Comparison of ENCODE assay signal across 8 cellular contexts in the genomic region with DNA sequence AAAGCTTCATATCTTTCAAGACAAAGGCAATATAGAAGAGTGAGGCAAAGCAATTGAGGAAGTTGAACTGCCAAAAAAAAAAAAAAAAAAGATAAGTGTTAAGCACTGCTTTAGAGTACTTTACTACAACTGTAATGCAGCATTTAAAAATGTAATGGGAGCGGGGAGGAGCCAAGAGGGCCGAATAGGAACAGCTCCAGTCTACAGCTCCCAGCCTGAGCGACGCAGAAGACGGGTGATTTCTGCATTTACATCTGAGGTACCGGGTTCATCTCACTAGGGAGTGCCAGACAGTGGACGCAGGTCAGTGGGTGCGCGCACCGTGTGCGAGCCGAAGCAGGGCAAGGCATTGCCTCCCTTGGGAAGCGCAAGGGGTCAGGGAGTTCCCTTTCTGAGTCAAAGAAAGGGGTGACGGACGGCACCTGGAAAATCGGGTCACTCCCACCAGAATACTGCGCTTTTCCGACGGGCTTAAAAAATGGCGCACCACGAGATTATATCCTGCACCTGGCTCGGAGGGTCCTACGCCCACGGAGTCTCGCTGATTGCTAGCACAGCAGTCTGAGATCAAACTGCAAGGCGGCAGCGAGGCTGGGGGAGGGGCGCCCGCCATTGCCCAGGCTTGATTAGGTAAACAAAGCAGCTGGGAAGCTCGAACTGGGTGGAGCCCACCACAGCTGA. TPM values are rescaled to one million over a fixed set of nuclear protein-coding genes. Genes with fewer than 3 reads are reported as not detected.
DNase-seq lines count a peak whose midpoint lies in the region; ATAC-seq, FAIRE-seq and TF ChIP-seq lines count a peak whose summit lies in the region.
"Not testable (repeated sequence)": the region's sequence is repeated elsewhere in the genome, so short reads cannot be mapped to it uniquely, and the experiment has no call there.

No MANE protein-coding gene starts in this region.

- not testable (repeated sequence) for H2BK5ac ChIP-seq in H9 (ENCODE audit: insufficient read length, low read length)

- ATAC-seq in K562: peak; percentile 99
- peak; percentile 99 for ATAC-seq in left colon

- not testable (repeated sequence) for H4K91ac ChIP-seq in H9 (ENCODE audit: insufficient read length, low read depth, low read length)

- intact Hi-C loops in K562 (cut with micrococcal nuclease); left colon (cut with DNase I, micrococcal nuclease): not testable (repeated sequence)

- H2AK5ac ChIP-seq in H9 (ENCODE audit: insufficient read length, low read length): not testable (repeated sequence)

- in situ Hi-C loops in K562 (cut with MboI): loop anchor here (5.0 kb wide), 1 partner anchor 1918 kb away; no protein-coding TSS in a partner anchor

- H3K23ac ChIP-seq in H9 (ENCODE audit: insufficient read length, low read depth, low read length): not testable (repeated sequence)

- not testable (repeated sequence) for H3K56ac ChIP-seq in H9 (ENCODE audit: insufficient read length, low read depth, low read length)

- not testable (repeated sequence) for H3K4me2 ChIP-seq in H9 (ENCODE audit: insufficient read depth, insufficient read length, low read length)
- H3K4me2 ChIP-seq in K562 (ENCODE audit: insufficient read depth, low read length) (peak overlapping the region; percentile 71), neural progenitor cell (peak overlapping the region; percentile 66)

- H3K9ac ChIP-seq in H9 (ENCODE audit: extremely low read depth, insufficient read length, low read length); neural progenitor cell: not testable (repeated sequence)
- H3K9ac ChIP-seq in K562 (ENCODE audit: insufficient read depth in 1 of 2, low read depth in 2 of 2, low read length in 2 of 2): peak overlapping the region; percentile 35 to 68; a peak in 3 of 4 replicates

- H3K36me3 Mint-ChIP-seq in H9 (ENCODE audit: insufficient read depth in 1 of 3, low read depth in 3 of 3) (peaks cover 7 to 32% (median 18%) of the 10 kb centered on the region in 3 experiments), neural progenitor cell (peaks cover 11% of the 10 kb centered on the region), type B pancreatic cell (peaks cover 19% of the 10 kb centered on the region)

- peak overlapping the region; percentile 85 to 86 for H3K4me3 Mint-ChIP-seq in H9
- peak overlapping the region; percentile 57 for H3K4me3 Mint-ChIP-seq in neural progenitor cell
- H3K4me3 Mint-ChIP-seq in type B pancreatic cell: peak overlapping the region; percentile 67

- H2BK15ac ChIP-seq in H9 (ENCODE audit: low read depth, low read length): not testable (repeated sequence)

- not testable (repeated sequence) for H3K23me2 ChIP-seq in H9 (ENCODE audit: insufficient read length, low read depth, low read length, poor library complexity, severe bottlenecking)

- H2AFZ ChIP-seq in H9 (ENCODE audit: low read length); neural progenitor cell (replicated peaks): not testable (repeated sequence)
- H2AFZ ChIP-seq in K562 (ENCODE audit: low read depth, low read length): peak overlapping the region; percentile 77

- H2BK120ac ChIP-seq in H9 (ENCODE audit: low read depth, low read length, poor library complexity, severe bottlenecking): not testable (repeated sequence)

- not testable (repeated sequence) for H3K4me3 ChIP-seq in K562
- H3K4me3 ChIP-seq in fibroblast of villous mesenchyme (ENCODE audit: low read depth, low read length) (peak overlapping the region; percentile 44), neural progenitor cell (peak overlapping the region; percentile 43)

- H3K4me1 Mint-ChIP-seq in H9: peaks cover 4 to 13% of the 10 kb centered on the region in 2 experiments
- H3K4me1 Mint-ChIP-seq in neural progenitor cell; type B pancreatic cell (ENCODE audit: unreplicated experiment): not testable (repeated sequence)

- not testable (repeated sequence) for TF ChIP-seq RAD21 in K562 (CRISPR knock-in tag; conservative IDR thresholded peaks at IDR 0.05 in 1 of 2, IDR thresholded peaks at IDR 0.05 in 1 of 2)

- not testable (repeated sequence) for BruUV-seq in K562 (replicated peaks; lab: Mats Ljungman, UMichigan)

- not testable (repeated sequence) for H4K8ac ChIP-seq in H9 (replicated peaks; ENCODE audit: insufficient read length, low read depth, low read length)

- H3K9me1 ChIP-seq in K562 (ENCODE audit: control insufficient read depth, insufficient read depth, low read length): not testable (repeated sequence)

- not testable (repeated sequence) for H2BK12ac ChIP-seq in H9 (ENCODE audit: insufficient read length, low read depth, low read length)

- H3K79me2 ChIP-seq in H9 (ENCODE audit: insufficient read depth, low read length); K562 (ENCODE audit: control insufficient read depth, insufficient read depth, low read length); neural progenitor cell (ENCODE audit: low read depth): not testable (repeated sequence)

- not testable (repeated sequence) for DNase-seq in H9; neural progenitor cell (ENCODE audit: low spot score); type B pancreatic cell (ENCODE audit: extremely low spot score, unreplicated experiment)
- DNase-seq in LoVo (ENCODE audit: low spot score) (peak; percentile 14), OCI-M1 (lab: John Stamatoyannopoulos, UW) (peak; percentile 62), K562 (ENCODE audit: extremely low read depth in 1 of 4, low spot score in 3 of 4) (peak in 3 of 4 experiments; percentile 25 to 64 (median 52)), fibroblast of villous mesenchyme (ENCODE audit: low read depth) (peak; percentile 16), left colon (peak in 1 of 2 donors; percentile 46)

- TF ChIP-seq POLR2A in K562 (conservative IDR thresholded peaks at IDR 0.05): peak; percentile 51

- not testable (repeated sequence) for H4K5ac ChIP-seq in H9 (ENCODE audit: insufficient read length, low read depth, low read length)

- TF ChIP-seq EP300 in K562 (IDR thresholded peaks at IDR 0.05; ENCODE audit: low read length): not testable (repeated sequence)

- H3F3A ChIP-seq in neural progenitor cell (ENCODE audit: low read depth): not testable (repeated sequence)

- peak overlapping the region; percentile 94 to 99 (median 98) for H3K27ac Mint-ChIP-seq in H9
- not testable (repeated sequence) for H3K27ac Mint-ChIP-seq in neural progenitor cell, type B pancreatic cell

- not testable (repeated sequence) for H3K27ac ChIP-seq in H9 (ENCODE audit: insufficient read length, low read depth, low read length); neural progenitor cell
- H3K27ac ChIP-seq in K562 (ENCODE audit: extremely low read depth, low read depth, low read length): peak overlapping the region; percentile 53; the same call in 2 of the 3 replicates

- H3K4me1 ChIP-seq in H9 (ENCODE audit: insufficient read depth, low read length); K562 (replicated peaks in 1 of 2; ENCODE audit: control insufficient read depth in 2 of 2, insufficient read depth in 2 of 2, low read length in 2 of 2); neural progenitor cell: not testable (repeated sequence)

- not testable (repeated sequence) for H2BK20ac ChIP-seq in H9 (ENCODE audit: low read depth, low read length, poor library complexity, severe bottlenecking)

- H3K36me3 ChIP-seq in K562 (ENCODE audit: control insufficient read depth, insufficient read depth, low read length); neural progenitor cell: not testable (repeated sequence)

- H3K9me3 ChIP-seq in H9 (ENCODE audit: control insufficient read depth, low read depth, low read length); K562 (replicated peaks; ENCODE audit: control insufficient read depth, insufficient read depth, low read depth, low read length); neural progenitor cell (ENCODE audit: low read depth): not testable (repeated sequence)

- POLR2A ChIA-PET in K562 (lab: Yijun Ruan, JAX): interaction anchor here (0.6 to 1.4 kb wide), 4 partner anchors 19 to 127 kb away, joined by 3 read pairs; partner anchors contain the start of gene ABHD5

- H3K27me3 ChIP-seq in H9 (ENCODE audit: insufficient read depth, low read length); K562 (ENCODE audit: control insufficient read depth in 2 of 2, insufficient read depth in 2 of 2, low read length in 2 of 2); neural progenitor cell: not testable (repeated sequence)

- H3K9me3 Mint-ChIP-seq in H9, neural progenitor cell, type B pancreatic cell: not testable (repeated sequence)

- not testable (repeated sequence) for H3K14ac ChIP-seq in H9 (ENCODE audit: insufficient read depth, low read length)

- H3T11ph ChIP-seq in H9 (ENCODE audit: low read length): not testable (repeated sequence)

- H3K18ac ChIP-seq in H9 (ENCODE audit: insufficient read length, low read depth, low read length): not testable (repeated sequence)

- not testable (repeated sequence) for H3K27me3 Mint-ChIP-seq in H9 (ENCODE audit: low read depth); neural progenitor cell (ENCODE audit: insufficient read depth, low read depth); type B pancreatic cell

- not testable (repeated sequence) for H3K4ac ChIP-seq in H9 (ENCODE audit: low read depth, low read length)

- WGBS in H9 (ENCODE audit: extremely low coverage, insufficient read length, low lambda C conversion rate): no CpG with 5 or more reads among the region's 30 CpGs
- WGBS in K562 (ENCODE audit: insufficient coverage, low coverage, missing lambda C conversion rate): 6% methylated on average over 20 of the region's 30 CpGs

- TF ChIP-seq CTCF in H9 (conservative IDR thresholded peaks at IDR 0.05); K562 (IDR thresholded peaks at IDR 0.05 in 2 of 3, conservative IDR thresholded peaks at IDR 0.05 in 1 of 3; ENCODE audit: insufficient read depth in 2 of 3, low read depth in 1 of 3, low read length in 3 of 3); fibroblast of villous mesenchyme (IDR thresholded peaks at IDR 0.05; ENCODE audit: insufficient read depth, low read depth, low read length); neural progenitor cell (IDR thresholded peaks at IDR 0.05); type B pancreatic cell (conservative IDR thresholded peaks at IDR 0.05): not testable (repeated sequence)

- H3K79me1 ChIP-seq in H9 (ENCODE audit: insufficient read depth, low read depth, low read length, poor library complexity, severe bottlenecking): not testable (repeated sequence)

- CTCF ChIA-PET in K562 (lab: Yijun Ruan, JAX; ENCODE audit: low intra/inter-chr PET ratio): not testable (repeated sequence)

- not testable (repeated sequence) for H4K20me1 ChIP-seq in H9 (ENCODE audit: control insufficient read depth, insufficient read depth, insufficient read length); K562 (replicated peaks; ENCODE audit: control insufficient read depth, insufficient read depth, low read length); neural progenitor cell (ENCODE audit: low read depth)

- not testable (repeated sequence) for FAIRE-seq in K562 (lab: Jason Lieb, UNC)

RNA-seq across cellular contexts. Expression of gene ANO10, which starts 56.0 kb away (rescaled TPM):
- total RNA-seq in H9 (2021) (32.3 and 38.7 TPM in 2 replicates), K562 (2014; rRNA removed) (27.2 and 27.9 TPM in 2 replicates), K562 (2014; rRNA removed; fragmentation: Illumina TruSeq; extraction: Trizol) (36.3 and 42.8 TPM in 2 replicates), K562 (2015; rRNA removed; fragmentation: Illumina TruSeq; extraction: Trizol) (32.3 and 36.3 TPM in 2 replicates), K562 (2021) (41.3 and 41.7 TPM in 2 replicates), fibroblast of villous mesenchyme (39.0 and 54.0 TPM in 2 replicates), left colon (10 to 100 TPM; 82.0 to 85.3 TPM), neural progenitor cell (ENCODE audit: low replicate concordance) (32.5 and 44.4 TPM in 2 replicates), type B pancreatic cell (ENCODE audit: low replicate concordance) (32.5 and 40.3 TPM in 2 replicates)
- 97.9 and 159 TPM in 2 replicates for total RNA-seq in K562 (2011; cell fraction: chromatin; rRNA removed; ENCODE audit: low replicate concordance)
- total RNA-seq in K562 (2011; cell fraction: nucleolus; rRNA removed): 79.0 and 95.4 TPM in 2 replicates
- total RNA-seq in K562 (2011; cell fraction: nucleoplasm; rRNA removed): 95.5 and 111 TPM in 2 replicates
- polyA plus RNA-seq in K562 (2011; rRNA removed) (44.9 and 46.0 TPM in 2 replicates), K562 (2014; fragmentation: Illumina TruSeq; extraction: Trizol) (33.1 and 34.8 TPM in 2 replicates), K562 (2014; fragmentation: Nextera tagmentation; extraction: Ambion mirVana) (10 to 100 TPM in 1 of 2 experiments, 1 to 10 TPM in 1; 6.4 to 14.2 TPM), K562 (2014; rRNA removed) (25.7 and 27.5 TPM in 2 replicates)
- 22.8 and 42.5 TPM in 2 replicates for polyA plus RNA-seq in K562 (2011; cell fraction: cytosol; rRNA removed)
- polyA plus RNA-seq in K562 (2011; cell fraction: nucleus; rRNA removed): 16.3 and 23.3 TPM in 2 replicates
- polyA plus RNA-seq in K562 (2012): 32.9 and 41.8 TPM in 2 replicates
- 71.7 and 92.2 TPM in 2 replicates for polyA minus RNA-seq in K562 (2011; rRNA and poly(A)+ RNA removed)
- 22.3 and 28.8 TPM in 2 replicates for polyA minus RNA-seq in K562 (2011; cell fraction: cytosol; rRNA and poly(A)+ RNA removed)
- 44.7 and 71.0 TPM in 2 replicates for polyA minus RNA-seq in K562 (2011; cell fraction: nucleus; rRNA and poly(A)+ RNA removed)
